In the genomic region with DNA sequence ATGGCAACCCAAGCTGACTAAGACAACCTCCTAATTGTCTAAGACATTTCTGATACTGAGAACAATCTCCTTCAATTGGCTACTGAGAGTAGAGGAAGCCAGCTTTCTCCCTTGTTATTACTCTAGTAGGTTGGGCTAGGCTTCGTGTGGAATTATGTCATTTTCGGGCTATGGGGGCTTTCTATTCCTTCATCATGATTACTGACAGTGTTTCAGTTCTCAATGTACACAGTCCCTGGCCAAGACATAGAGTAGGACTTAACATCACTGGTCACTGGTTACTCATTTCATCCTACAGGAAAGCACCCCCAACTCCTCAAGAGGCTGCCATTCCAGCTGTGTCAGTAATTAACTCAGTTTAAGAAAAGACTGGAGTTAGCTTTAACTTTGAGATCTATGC, we compare ENCODE assay signal across 7 cellular contexts.
"Had no signal": no experiment of that assay in that cellular context is flagged by ENCODE, and none has a peak within 500 bp of the region (broad histone marks: within the 10 kb centered on the region; RNA-seq: fewer than 3 reads in every experiment).

No MANE protein-coding gene starts in this region.

- FAIRE-seq: G401.6, GM12891, GM12892, GM18507, GM19239 had no signal

- DNase-seq: GDM1, GF-D8 had no signal
